In the genomic region with DNA sequence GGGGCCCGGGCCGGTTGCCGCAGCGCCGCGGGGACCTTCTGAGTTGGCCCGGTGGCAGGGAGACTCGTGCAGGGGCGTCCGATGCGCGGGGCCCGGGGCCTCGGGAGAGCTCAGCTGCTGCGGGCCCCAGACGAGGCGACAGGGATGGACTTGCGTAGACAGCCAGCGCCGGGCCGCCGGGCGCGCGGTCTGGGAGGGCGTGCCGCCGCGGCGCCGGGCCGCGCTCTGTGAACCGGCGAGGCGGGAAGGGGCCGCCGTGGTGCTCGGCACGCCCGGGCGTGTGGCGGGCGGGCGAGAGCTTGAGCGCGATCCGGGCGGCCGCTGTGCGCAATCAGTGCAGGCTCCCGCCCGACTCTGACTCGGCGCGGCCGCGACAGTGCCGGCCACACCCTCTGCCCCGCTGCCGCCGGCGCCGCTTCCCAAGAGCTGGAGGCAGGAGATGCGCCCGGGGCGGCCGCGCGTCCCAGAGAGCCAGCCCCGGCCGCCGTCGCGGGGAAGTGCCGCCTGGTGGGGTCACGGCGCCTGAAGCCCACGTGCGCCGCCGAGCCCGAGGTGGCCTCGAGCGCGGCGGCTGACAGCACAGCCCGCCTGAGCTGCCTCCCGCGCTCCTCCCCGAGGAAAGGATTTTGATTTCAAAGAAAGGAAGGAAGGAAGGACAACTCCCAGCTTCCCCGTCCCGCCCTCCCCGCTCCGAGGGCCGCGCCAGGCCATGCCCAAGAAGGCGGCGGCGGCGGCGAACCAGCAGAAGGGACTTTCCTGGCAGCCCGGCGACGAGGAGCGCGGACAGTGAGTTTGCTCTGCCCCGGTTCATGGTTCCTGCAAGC, we compare ENCODE assay signal across 8 cellular contexts. TPM values are rescaled to one million over a fixed set of nuclear protein-coding genes. Genes with fewer than 3 reads are reported as not detected.
DNase-seq lines count a peak whose midpoint lies in the region; ATAC-seq, FAIRE-seq and TF ChIP-seq lines count a peak whose summit lies in the region.

No MANE protein-coding gene starts in this region.

- peak overlapping the region; percentile 80 for H3K4me2 ChIP-seq in GM23248 (ENCODE audit: unreplicated experiment)

- peak; percentile 21; the same call in 1 of the 2 replicates for TF ChIP-seq POLR2A in GM12891 (IDR thresholded peaks at IDR 0.05; ENCODE audit: low read depth, low read length)

- H3K4me1 ChIP-seq in GM23248 (ENCODE audit: insufficient read depth): peaks cover 33% of the 10 kb centered on the region

- WGBS in GM23248 (ENCODE audit: low coverage in 1 of 2, low lambda C conversion rate in 2 of 2, missing lambda C conversion rate in 2 of 2), 2 experiments: 1% methylated on average over 76 to 90 of the region's 108 CpGs

- H3K9me3 Mint-ChIP-seq in activated CD4-positive, alpha-beta T cell treated with anti-CD3 and anti-CD28 coated beads, Interleukin-2, amount 10 ng/mL, durations not matched to agents 24 days and 14 days: no peaks in the 10 kb centered on the region
- H3K9me3 Mint-ChIP-seq in stimulated activated memory B cell treated with anti-CD40 and anti-IgM and Interleukin-4, amounts not matched to agents 10 μg/mL and 1 μg/mL and 100 μg/mL, for 72 hours: no peaks in the 10 kb centered on the region

- peak overlapping the region; percentile 98 for H3K27ac Mint-ChIP-seq in activated CD4-positive, alpha-beta T cell treated with anti-CD3 and anti-CD28 coated beads, Interleukin-2, amount 10 ng/mL, durations not matched to agents 24 days and 14 days
- peak overlapping the region; percentile 93 for H3K27ac Mint-ChIP-seq in stimulated activated memory B cell treated with anti-CD40 and anti-IgM and Interleukin-4, amounts not matched to agents 10 μg/mL and 1 μg/mL and 100 μg/mL, for 72 hours

- no peak for FAIRE-seq in GM12891 (lab: Jason Lieb, UNC)

- H2AFZ ChIP-seq in GM23248: peak overlapping the region; percentile 74

- no peaks in the 10 kb centered on the region for H3K36me3 ChIP-seq in GM23248 (ENCODE audit: low read depth)
- H3K36me3 ChIP-seq in KOPT-K1 (ENCODE audit: insufficient read depth, low read length): peaks cover 25% of the 10 kb centered on the region; the same call in 1 of the 2 replicates

- no peaks in the 10 kb centered on the region for H3K9me3 ChIP-seq in GM23248 (ENCODE audit: low read depth)
- H3K9me3 ChIP-seq in KOPT-K1 (ENCODE audit: insufficient read depth, low read length, poor library complexity, severe bottlenecking): no peaks in the 10 kb centered on the region

- H3K27ac ChIP-seq in GM23248 (peak overlapping the region; percentile 95), KOPT-K1 (ENCODE audit: low read depth, low read length, poor library complexity, severe bottlenecking) (peak overlapping the region; percentile 93)

- no peaks in the 10 kb centered on the region for H3K27me3 Mint-ChIP-seq in activated CD4-positive, alpha-beta T cell treated with anti-CD3 and anti-CD28 coated beads, Interleukin-2, amount 10 ng/mL, durations not matched to agents 24 days and 14 days
- no peaks in the 10 kb centered on the region for H3K27me3 Mint-ChIP-seq in stimulated activated memory B cell treated with anti-CD40 and anti-IgM and Interleukin-4, amounts not matched to agents 10 μg/mL and 1 μg/mL and 100 μg/mL, for 72 hours

- peaks cover 46% of the 10 kb centered on the region for H3K4me1 Mint-ChIP-seq in activated CD4-positive, alpha-beta T cell treated with anti-CD3 and anti-CD28 coated beads, Interleukin-2, amount 10 ng/mL, durations not matched to agents 24 days and 14 days
- H3K4me1 Mint-ChIP-seq in stimulated activated memory B cell treated with anti-CD40 and anti-IgM and Interleukin-4, amounts not matched to agents 10 μg/mL and 1 μg/mL and 100 μg/mL, for 72 hours: peaks cover 45% of the 10 kb centered on the region

- H3K79me2 ChIP-seq in GM23248 (ENCODE audit: insufficient read depth): peaks cover 49% of the 10 kb centered on the region

- peaks cover 10% of the 10 kb centered on the region; the same call in 1 of the 2 replicates for H4K20me1 ChIP-seq in GM23248 (ENCODE audit: insufficient read depth)

- DNase-seq in GM12891 (ENCODE audit: insufficient read length, low spot score) (no peak), GM23248 (peak; percentile 89), ecto neural progenitor cell (ENCODE audit: low spot score) (peak; percentile 71), lung microvascular endothelial cell (ENCODE audit: low read depth in 2 of 2) (peak; percentile 68 to 71), NCI-H187 (lab: John Stamatoyannopoulos, UW) (no peak)
- DNase-seq in activated CD4-positive, alpha-beta T cell treated with anti-CD3 and anti-CD28 coated beads, Interleukin-2, amount 10 ng/mL, durations not matched to agents 24 days and 14 days: peak; percentile 86

- H3K4me3 Mint-ChIP-seq in activated CD4-positive, alpha-beta T cell treated with anti-CD3 and anti-CD28 coated beads, Interleukin-2, amount 10 ng/mL, durations not matched to agents 24 days and 14 days: peak overlapping the region; percentile 98
- peak overlapping the region; percentile 87 for H3K4me3 Mint-ChIP-seq in stimulated activated memory B cell treated with anti-CD40 and anti-IgM and Interleukin-4, amounts not matched to agents 10 μg/mL and 1 μg/mL and 100 μg/mL, for 72 hours

- intact Hi-C loops in activated CD4-positive, alpha-beta T cell treated with anti-CD3 and anti-CD28 coated beads, Interleukin-2, amount 10 ng/mL, durations not matched to agents 24 days and 14 days (cut with micrococcal nuclease): loop anchor here (1.0 kb wide), 1 partner anchor 295 kb away; no protein-coding TSS in a partner anchor

- H3K9ac ChIP-seq in GM23248: peak overlapping the region; percentile 97

- in situ Hi-C loops in GM23248 (cut with MboI): no loop called here

- H3K4me3 ChIP-seq in GM23248: peak overlapping the region; percentile 89

- peaks cover 33% of the 10 kb centered on the region for H3K36me3 Mint-ChIP-seq in activated CD4-positive, alpha-beta T cell treated with anti-CD3 and anti-CD28 coated beads, Interleukin-2, amount 10 ng/mL, durations not matched to agents 24 days and 14 days (ENCODE audit: low read depth)
- H3K36me3 Mint-ChIP-seq in stimulated activated memory B cell treated with anti-CD40 and anti-IgM and Interleukin-4, amounts not matched to agents 10 μg/mL and 1 μg/mL and 100 μg/mL, for 72 hours: peaks cover 15% of the 10 kb centered on the region

- peaks cover 23% of the 10 kb centered on the region; the same call in 1 of the 2 replicates for H3F3A ChIP-seq in GM23248 (ENCODE audit: insufficient read depth)

- no peaks in the 10 kb centered on the region for H3K27me3 ChIP-seq in GM23248 (replicated peaks; ENCODE audit: insufficient read depth)

- H3K9me2 ChIP-seq in GM23248 (ENCODE audit: insufficient read depth): no peaks in the 10 kb centered on the region

- ATAC-seq in stimulated activated memory B cell treated with anti-CD40 and anti-IgM and Interleukin-4, amounts not matched to agents 10 μg/mL and 1 μg/mL and 100 μg/mL, for 72 hours: peak; percentile 71

TF ChIP-seq in GM12891, 5 proteins besides CTCF, POLR2A, EP300 and RAD21:
- TF ChIP-seq PAX5 (IDR thresholded peaks at IDR 0.05; ENCODE audit: insufficient read depth, low read length, severe bottlenecking): no peak
- no peak for TF ChIP-seq TAF1 (IDR thresholded peaks at IDR 0.05; ENCODE audit: low read depth, low read length)
- no peak for TF ChIP-seq POU2F2 (IDR thresholded peaks at IDR 0.05; ENCODE audit: low read depth, low read length)
- TF ChIP-seq SPI1 (IDR thresholded peaks at IDR 0.05; ENCODE audit: low read depth, low read length): no peak
- TF ChIP-seq POLR2AphosphoS5 (IDR thresholded peaks at IDR 0.05; ENCODE audit: low read depth, low read length): no peak

RNA-seq across cellular contexts. Expression of a gene that starts 0.7 kb away (rescaled TPM):
- polyA plus RNA-seq in GM12891 (2012; ENCODE audit: low read depth, missing spikeins): 6.8 TPM
- total RNA-seq in GM23248 (2014; rRNA removed; shearing (Covaris generic)): 10.7 and 11.5 TPM in 2 replicates
- 2.8 and 2.9 TPM in 2 replicates for polyA plus RNA-seq in GM23248 (2016; fragmentation: Nextera tagmentation; extraction: Ambion mirVana)
- total RNA-seq in activated CD4-positive, alpha-beta T cell treated with anti-CD3 and anti-CD28 coated beads, Interleukin-2, amount 10 ng/mL, durations not matched to agents 24 days and 14 days: 25.6 and 25.8 TPM in 2 replicates
- 7.0 and 9.9 TPM in 2 replicates for total RNA-seq in lung microvascular endothelial cell

RNA-seq across cellular contexts. Expression of a gene that starts 11.8 kb away (rescaled TPM):
- 12.6 TPM for polyA plus RNA-seq in GM12891 (2012; ENCODE audit: low read depth, missing spikeins)
- total RNA-seq in GM23248 (2014; rRNA removed; shearing (Covaris generic)): 22.3 and 23.0 TPM in 2 replicates
- polyA plus RNA-seq in GM23248 (2016; fragmentation: Nextera tagmentation; extraction: Ambion mirVana): 35.5 and 37.8 TPM in 2 replicates
- total RNA-seq in activated CD4-positive, alpha-beta T cell treated with anti-CD3 and anti-CD28 coated beads, Interleukin-2, amount 10 ng/mL, durations not matched to agents 24 days and 14 days: 27.1 and 27.6 TPM in 2 replicates
- 11.6 and 13.3 TPM in 2 replicates for total RNA-seq in lung microvascular endothelial cell

Comparison
In these comparisons a context has a peak if more than half of its experiments do, and no peak if none do; other contexts are left out.
1. DNase-seq: peak in GM23248 (single experiment), activated CD4-positive, alpha-beta T cell treated with anti-CD3 and anti-CD28 coated beads, Interleukin-2, amount 10 ng/mL, durations not matched to agents 24 days and 14 days (single experiment), ecto neural progenitor cell (single experiment) and lung microvascular endothelial cell (2 of 2); none in GM12891 (single experiment) and NCI-H187 (0 of 2).